ENCODE assay signal across 8 cellular contexts in genomic region chr19:17404621-17405249, GRCh38. TPM values are rescaled to one million over a fixed set of nuclear protein-coding genes. Genes with fewer than 3 reads are reported as not detected.
DNase-seq lines count a peak whose midpoint lies in the region; ATAC-seq and TF ChIP-seq lines count a peak whose summit lies in the region.

No MANE protein-coding gene starts in this region.

- peaks cover 80% of the 10 kb centered on the region for H3K79me2 ChIP-seq in DOHH2 (ENCODE audit: control insufficient read depth, low read length)

- H3K27me3 Mint-ChIP-seq in naive thymus-derived CD4-positive, alpha-beta T cell: peaks cover 0 to 2% (median 0%) of the 10 kb centered on the region in 5 donors

- peaks cover 0 to 26% (median 0%) of the 10 kb centered on the region in 5 donors for H3K36me3 Mint-ChIP-seq in naive thymus-derived CD4-positive, alpha-beta T cell

- no peak for TF ChIP-seq CTCF in DOHH2 (IDR thresholded peaks at IDR 0.05; ENCODE audit: low read depth, low read length, poor library complexity, severe bottlenecking)
- TF ChIP-seq CTCF in ascending aorta (IDR thresholded peaks at IDR 0.05): no peak

- no peaks in the 10 kb centered on the region for H3K9me2 ChIP-seq in DOHH2 (replicated peaks; ENCODE audit: control insufficient read depth, low read length)

- peak overlapping the region; percentile 81 to 98 (median 88) for H3K27ac Mint-ChIP-seq in naive thymus-derived CD4-positive, alpha-beta T cell

- H3K9me3 ChIP-seq in DOHH2 (ENCODE audit: control insufficient read depth, insufficient read depth, low read length) (no peaks in the 10 kb centered on the region), ascending aorta (no peaks in the 10 kb centered on the region)
- H3K9me3 ChIP-seq in naive thymus-derived CD4-positive, alpha-beta T cell (ENCODE audit: control insufficient read depth in 2 of 3, low read length in 3 of 3): no peaks in the 10 kb centered on the region

- POLR2A ChIA-PET in naive thymus-derived CD4-positive, alpha-beta T cell (lab: Charles Lee): interaction anchor here (0.7 to 4.7 kb wide), 7 partner anchors 10 to 328 kb away, joined by 3 to 33 read pairs (median 4); partner anchors contain the start of gene MVB12A

- H3K4me3 Mint-ChIP-seq in naive thymus-derived CD4-positive, alpha-beta T cell: peak overlapping the region; percentile 80 to 98 (median 95)

- H3K4me3 ChIP-seq in DOHH2 (ENCODE audit: low read length) (peak overlapping the region; percentile 89), ascending aorta (peak overlapping the region; percentile 51 to 67)
- peak overlapping the region; percentile 81 for H3K4me3 ChIP-seq in naive thymus-derived CD4-positive, alpha-beta T cell (ENCODE audit: low read length)

- ATAC-seq in HG02973 (IDR thresholded peaks at IDR 0.05; ENCODE audit: unreplicated experiment) (peak; percentile 12), HG02571 (IDR thresholded peaks at IDR 0.05; ENCODE audit: unreplicated experiment) (no peak)
- ATAC-seq in naive thymus-derived CD4-positive, alpha-beta T cell: no peak

- H3K27me3 ChIP-seq in DOHH2 (ENCODE audit: control insufficient read depth, low read length) (no peaks in the 10 kb centered on the region), ascending aorta (no peaks in the 10 kb centered on the region)
- no peaks in the 10 kb centered on the region for H3K27me3 ChIP-seq in naive thymus-derived CD4-positive, alpha-beta T cell (ENCODE audit: control insufficient read depth in 2 of 2, insufficient read depth in 2 of 2, low read length in 2 of 2)

- H3K36me3 ChIP-seq in DOHH2 (ENCODE audit: control insufficient read depth, low read length) (peaks cover 55% of the 10 kb centered on the region), ascending aorta (peaks cover 0 to 4% of the 10 kb centered on the region in 2 donors)
- peaks cover 0 to 15% (median 0%) of the 10 kb centered on the region in 3 experiments for H3K36me3 ChIP-seq in naive thymus-derived CD4-positive, alpha-beta T cell (ENCODE audit: control insufficient read depth in 2 of 3, insufficient read depth in 3 of 3, low read length in 3 of 3)

- peaks cover 39% of the 10 kb centered on the region for H3K4me1 ChIP-seq in DOHH2 (ENCODE audit: control insufficient read depth, low read length)
- peaks cover 10 to 11% of the 10 kb centered on the region in 2 donors for H3K4me1 ChIP-seq in ascending aorta
- peaks cover 0 to 12% of the 10 kb centered on the region in 2 donors for H3K4me1 ChIP-seq in naive thymus-derived CD4-positive, alpha-beta T cell (ENCODE audit: control insufficient read depth in 2 of 2, insufficient read depth in 2 of 2, low read length in 2 of 2)

- DNase-seq in ascending aorta (ENCODE audit: low spot score in 2 of 2): no peak
- DNase-seq in naive thymus-derived CD4-positive, alpha-beta T cell: no peak
- DNase-seq in GDM1 (lab: John Stamatoyannopoulos, UW): no peak
- DNase-seq in superior temporal gyrus (ENCODE audit: extremely low spot score): no peak
- no peak for DNase-seq in DMS79 treated with DMSO at 0.1 percent for 48 hours (lab: John Stamatoyannopoulos, UW)

- peak overlapping the region; percentile 91 for H3K4me2 ChIP-seq in DOHH2 (ENCODE audit: low read length)

- peaks cover 8% of the 10 kb centered on the region for H4K20me1 ChIP-seq in DOHH2 (ENCODE audit: control insufficient read depth, insufficient read depth, low read depth, low read length)

- intact Hi-C loops in ascending aorta (cut with DNase I): no loop called here
- intact Hi-C loops in naive thymus-derived CD4-positive, alpha-beta T cell (cut with micrococcal nuclease): loop anchor here (1.0 to 5.0 kb wide), 7 partner anchors 9 to 108 kb away; partner anchors contain the start of genes DDA1 (in 1 of the 2), GTPBP3 (in 1 of the 2), MRPL34 (in 1 of the 2) and MVB12A (in 1 of the 2)

- peaks cover 18% of the 10 kb centered on the region for H3F3A ChIP-seq in DOHH2 (ENCODE audit: control insufficient read depth, insufficient read depth)

- no peaks in the 10 kb centered on the region for H3K9me3 Mint-ChIP-seq in naive thymus-derived CD4-positive, alpha-beta T cell

- H3K27ac ChIP-seq in DOHH2 (ENCODE audit: low read depth, low read length): peak overlapping the region; percentile 94
- H3K27ac ChIP-seq in ascending aorta: peak overlapping the region; percentile 44 to 77
- H3K27ac ChIP-seq in naive thymus-derived CD4-positive, alpha-beta T cell (ENCODE audit: low read depth, low read length): peak overlapping the region; percentile 83

- CTCF ChIA-PET in naive thymus-derived CD4-positive, alpha-beta T cell (lab: Charles Lee): interaction anchor here (1.0 kb wide), 1 partner anchor 16 kb away, joined by 3 read pairs; no protein-coding TSS in a partner anchor

- H3K4me1 Mint-ChIP-seq in naive thymus-derived CD4-positive, alpha-beta T cell: peaks cover 20 to 47% (median 35%) of the 10 kb centered on the region in 7 donors

RNA-seq across cellular contexts. Expression of gene BST2, which starts 0.7 kb away (rescaled TPM):
- 151 TPM for total RNA-seq in ascending aorta
- total RNA-seq in naive thymus-derived CD4-positive, alpha-beta T cell: 100 to 1,000 TPM in 1 of 5 experiments, 10 to 100 TPM in 4; 29.9 to 221 (median 57.1) TPM
- polyA plus RNA-seq in naive thymus-derived CD4-positive, alpha-beta T cell: 100 to 1,000 TPM; 105 to 115 TPM

RNA-seq across cellular contexts. Expression of gene CCDC194, which starts 10.7 kb away (rescaled TPM):
- total RNA-seq in ascending aorta: not detected
- 1 to 10 TPM in 4 of 5 experiments, under 1 TPM in 1; 0.47 to 4.8 (median 2.3) TPM for total RNA-seq in naive thymus-derived CD4-positive, alpha-beta T cell
- not detected for polyA plus RNA-seq in naive thymus-derived CD4-positive, alpha-beta T cell

RNA-seq across cellular contexts. Expression of gene MVB12A, which starts 15.1 kb away (rescaled TPM):
- 49.6 TPM for total RNA-seq in ascending aorta
- 10 to 100 TPM; 19.5 to 45.1 (median 33.3) TPM for total RNA-seq in naive thymus-derived CD4-positive, alpha-beta T cell
- polyA plus RNA-seq in naive thymus-derived CD4-positive, alpha-beta T cell: 10 to 100 TPM; 26.8 to 31.3 TPM

RNA-seq across cellular contexts. Expression of gene PLVAP, which starts 27.6 kb away (rescaled TPM):
- total RNA-seq in ascending aorta: 378 TPM
- total RNA-seq in naive thymus-derived CD4-positive, alpha-beta T cell: under 1 TPM in 3 of 5 experiments, not detected in 2; 0.24 to 0.43 (median 0.42) TPM
- polyA plus RNA-seq in naive thymus-derived CD4-positive, alpha-beta T cell: not detected

RNA-seq across cellular contexts. Expression of gene TMEM221, which starts 43.7 kb away (rescaled TPM):
- not detected for total RNA-seq in ascending aorta
- not detected for total RNA-seq in naive thymus-derived CD4-positive, alpha-beta T cell
- not detected for polyA plus RNA-seq in naive thymus-derived CD4-positive, alpha-beta T cell
